Comparison of ENCODE assay signal across 9 cellular contexts in genomic region chr2:46535360-46535759, GRCh38. TPM values are rescaled to one million over a fixed set of nuclear protein-coding genes. Genes with fewer than 3 reads are reported as not detected.
DNase-seq lines count a peak whose midpoint lies in the region; ATAC-seq and TF ChIP-seq lines count a peak whose summit lies in the region.
"Had no signal": no experiment of that assay in that cellular context is flagged by ENCODE, and none has a peak within 500 bp of the region (broad histone marks: within the 10 kb centered on the region; RNA-seq: fewer than 3 reads in every experiment).

No MANE protein-coding gene starts in this region.

- H3K9me3 Mint-ChIP-seq in activated CD4-positive, alpha-beta memory T cell treated with anti-CD3 and anti-CD28 coated beads for 36 hours: no peaks in the 10 kb centered on the region
- H3K9me3 Mint-ChIP-seq in endothelial cell (ENCODE audit: unreplicated experiment): no peaks in the 10 kb centered on the region
- H3K9me3 Mint-ChIP-seq in osteocyte (ENCODE audit: unreplicated experiment): no peaks in the 10 kb centered on the region

- H3K27ac Mint-ChIP-seq in activated CD4-positive, alpha-beta memory T cell treated with anti-CD3 and anti-CD28 coated beads for 36 hours: peak overlapping the region; percentile 53
- H3K27ac Mint-ChIP-seq in endothelial cell (ENCODE audit: unreplicated experiment): no peak overlapping the region
- no peak overlapping the region for H3K27ac Mint-ChIP-seq in osteocyte (ENCODE audit: unreplicated experiment)

- H3K4me1 Mint-ChIP-seq in activated CD4-positive, alpha-beta memory T cell treated with anti-CD3 and anti-CD28 coated beads for 36 hours (ENCODE audit: low read depth): peaks cover 53% of the 10 kb centered on the region
- H3K4me1 Mint-ChIP-seq in endothelial cell (ENCODE audit: unreplicated experiment): peaks cover 5% of the 10 kb centered on the region
- peaks cover 1% of the 10 kb centered on the region for H3K4me1 Mint-ChIP-seq in osteocyte (ENCODE audit: unreplicated experiment)

- no peak overlapping the region for H3K4me3 Mint-ChIP-seq in activated CD4-positive, alpha-beta memory T cell treated with anti-CD3 and anti-CD28 coated beads for 36 hours
- H3K4me3 Mint-ChIP-seq in endothelial cell (ENCODE audit: unreplicated experiment) (no peak overlapping the region), osteocyte (ENCODE audit: unreplicated experiment) (no peak overlapping the region)

- POLR2A ChIA-PET in activated CD4-positive, alpha-beta memory T cell treated with anti-CD3 and anti-CD28 coated beads for 36 hours (lab: Charles Lee): no interaction called here

- CTCF ChIA-PET in activated CD4-positive, alpha-beta memory T cell treated with anti-CD3 and anti-CD28 coated beads for 36 hours (lab: Charles Lee): interaction anchor here (0.8 kb wide), 1 partner anchor 19 kb away, joined by 3 read pairs; no protein-coding TSS in a partner anchor

- peak in 4 of 6 experiments; percentile 5 to 16 (median 8) for DNase-seq in stimulated activated naive CD4-positive, alpha-beta T cell (lab: John Stamatoyannopoulos, UW)
- DNase-seq in stimulated activated naive CD4-positive, alpha-beta T cell treated with Interleukin-2 at 50 U/mL for 16 hours (lab: John Stamatoyannopoulos, UW): no peak
- peak; percentile 70 for DNase-seq in activated CD4-positive, alpha-beta memory T cell treated with anti-CD3 and anti-CD28 coated beads for 36 hours
- DNase-seq in NCI-H1092 (lab: John Stamatoyannopoulos, UW): no peak
- DNase-seq in endothelial cell (ENCODE audit: low spot score): no peak
- no peak for DNase-seq in osteocyte (ENCODE audit: extremely low spot score, unreplicated experiment)
- DNase-seq in NCI-H146 (lab: John Stamatoyannopoulos, UW): no peak

- ATAC-seq in HG03175 (IDR thresholded peaks at IDR 0.05; ENCODE audit: unreplicated experiment): peak; percentile 84

- no peak for TF ChIP-seq CTCF in endothelial cell (IDR thresholded peaks at IDR 0.05; ENCODE audit: unreplicated experiment)
- no peak for TF ChIP-seq CTCF in osteocyte (IDR thresholded peaks at IDR 0.05)

- no peaks in the 10 kb centered on the region for H3K27me3 Mint-ChIP-seq in activated CD4-positive, alpha-beta memory T cell treated with anti-CD3 and anti-CD28 coated beads for 36 hours
- H3K27me3 Mint-ChIP-seq in endothelial cell (ENCODE audit: unreplicated experiment) (peaks cover 1% of the 10 kb centered on the region), osteocyte (ENCODE audit: unreplicated experiment) (no peaks in the 10 kb centered on the region)

- intact Hi-C loops in activated CD4-positive, alpha-beta memory T cell treated with anti-CD3 and anti-CD28 coated beads for 36 hours (cut with micrococcal nuclease): no loop called here

- peaks cover 26% of the 10 kb centered on the region for H3K36me3 Mint-ChIP-seq in activated CD4-positive, alpha-beta memory T cell treated with anti-CD3 and anti-CD28 coated beads for 36 hours
- H3K36me3 Mint-ChIP-seq in endothelial cell (ENCODE audit: low read depth, unreplicated experiment) (no peaks in the 10 kb centered on the region), osteocyte (ENCODE audit: unreplicated experiment) (no peaks in the 10 kb centered on the region)

RNA-seq across cellular contexts. Expression of gene RHOQ, which starts 6.9 kb away (rescaled TPM):
- 10 to 100 TPM; 13.7 to 14.4 TPM for total RNA-seq in activated CD4-positive, alpha-beta memory T cell treated with anti-CD3 and anti-CD28 coated beads for 36 hours
- 27.9 TPM for total RNA-seq in endothelial cell (ENCODE audit: unreplicated experiment)
- total RNA-seq in osteocyte: 90.6 and 91.3 TPM in 2 replicates

RNA-seq across cellular contexts. Expression of gene ATP6V1E2, which starts 7.0 kb away (rescaled TPM):
- 10 to 100 TPM; 10.5 to 10.8 TPM for total RNA-seq in activated CD4-positive, alpha-beta memory T cell treated with anti-CD3 and anti-CD28 coated beads for 36 hours
- 4.4 TPM for total RNA-seq in endothelial cell (ENCODE audit: unreplicated experiment)
- total RNA-seq in osteocyte: 8.9 and 9.3 TPM in 2 replicates

RNA-seq across cellular contexts. Expression of gene TMEM247, which starts 56.0 kb away (rescaled TPM):
- total RNA-seq in activated CD4-positive, alpha-beta memory T cell treated with anti-CD3 and anti-CD28 coated beads for 36 hours: not detected
- not detected for total RNA-seq in endothelial cell (ENCODE audit: unreplicated experiment)
- not detected in 2 replicates for total RNA-seq in osteocyte
- total RNA-seq: fibroblast of villous mesenchyme had no signal

Comparison
In these comparisons a context has a peak if more than half of its experiments do, and no peak if none do; other contexts are left out.
1. DNase-seq: peak in stimulated activated naive CD4-positive, alpha-beta T cell (4 of 6) and activated CD4-positive, alpha-beta memory T cell treated with anti-CD3 and anti-CD28 coated beads for 36 hours (single experiment); none in stimulated activated naive CD4-positive, alpha-beta T cell treated with Interleukin-2 at 50 U/mL for 16 hours (single experiment), NCI-H1092 (single experiment), endothelial cell (single experiment), osteocyte (single experiment) and NCI-H146 (single experiment).